19 cellular contexts compared by ENCODE assay signal in the genomic region with DNA sequence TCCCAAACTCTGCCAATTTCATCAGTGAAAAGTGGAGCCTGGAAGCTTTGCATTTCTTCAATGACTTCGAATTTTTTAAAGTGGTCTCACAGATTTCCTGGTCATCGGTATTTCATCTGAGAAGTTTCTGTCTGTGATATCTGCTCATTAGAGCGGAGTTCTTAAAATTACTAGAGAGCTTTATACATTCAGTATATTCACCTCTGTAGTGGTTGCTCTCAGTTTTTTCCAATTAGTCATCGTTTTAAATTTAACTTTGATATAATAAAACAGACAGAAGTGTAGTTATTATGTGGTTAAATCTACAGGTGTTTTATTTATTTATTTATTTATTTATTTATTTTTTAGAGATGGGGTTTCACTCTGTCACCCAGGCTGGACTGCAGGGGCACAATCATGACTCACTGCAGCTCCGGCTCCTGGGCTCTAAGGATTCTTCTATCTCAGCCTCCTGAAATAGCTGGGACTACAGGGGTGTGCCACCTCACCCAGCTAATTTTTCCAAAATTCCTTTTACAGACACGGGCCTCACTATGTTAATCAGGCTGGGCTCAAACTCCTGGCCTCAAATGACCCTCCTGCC. TPM values are rescaled to one million over a fixed set of nuclear protein-coding genes. Genes with fewer than 3 reads are reported as not detected.
A peak's percentile ranks its signal among the peaks of the same experiment; 100 is the strongest.
DNase-seq lines count a peak whose midpoint lies in the region; ATAC-seq and TF ChIP-seq lines count a peak whose summit lies in the region.
"Had no signal": no experiment of that assay in that cellular context is flagged by ENCODE, and none has a peak within 500 bp of the region (broad histone marks: within the 10 kb centered on the region; RNA-seq: fewer than 3 reads in every experiment).

No MANE protein-coding gene starts in this region.

- H3K27ac ChIP-seq in endodermal cell (ENCODE audit: low read depth, low read length) (no peak overlapping the region), aorta (ENCODE audit: low read depth in 1 of 2, low read length in 2 of 2) (peak overlapping the region in 1 of 2 donors; percentile 23)

- H3K9ac ChIP-seq in endodermal cell (ENCODE audit: extremely low read depth, low read length, poor library complexity, severe bottlenecking), result no peak overlapping the region

- H3K9me3 Mint-ChIP-seq in endodermal cell, result no peaks in the 10 kb centered on the region
- no peaks in the 10 kb centered on the region for H3K9me3 Mint-ChIP-seq in naive B cell
- H3K9me3 Mint-ChIP-seq in activated naive CD8-positive, alpha-beta T cell treated with anti-CD3 and anti-CD28 coated beads, Interleukin-2, amount 50 U/mL, for 24 hours, result no peaks in the 10 kb centered on the region
- H3K9me3 Mint-ChIP-seq: nephron; T-helper 1 cell treated with Interleukin-12 subunit alpha and Interleukin-12 subunit beta and Interleukin-4 antibody, amounts not matched to agents 30 μg/mL and 1 μg/mL, for 36 hours had no signal

- intact Hi-C loops in Right ventricle myocardium inferior (cut with DNase I), result no loop called here
- intact Hi-C loops in cardiac septum (cut with DNase I), result no loop called here
- intact Hi-C loops in aorta (cut with DNase I), result no loop called here

- H3K27ac Mint-ChIP-seq in endodermal cell (peak overlapping the region; percentile 29), naive B cell (peak overlapping the region in 4 of 6 donors; percentile 36 to 94 (median 78))
- H3K27ac Mint-ChIP-seq in activated naive CD8-positive, alpha-beta T cell treated with anti-CD3 and anti-CD28 coated beads, Interleukin-2, amount 50 U/mL, for 24 hours, result no peak overlapping the region
- H3K27ac Mint-ChIP-seq: T-helper 1 cell treated with Interleukin-12 subunit alpha and Interleukin-12 subunit beta and Interleukin-4 antibody, amounts not matched to agents 30 μg/mL and 1 μg/mL, for 36 hours had no signal

- TF ChIP-seq POLR2A in GM18505 (IDR thresholded peaks at IDR 0.05; ENCODE audit: borderline replicate concordance, extremely low read depth, insufficient read depth, insufficient read length), result no peak

- no peaks in the 10 kb centered on the region for H3K9me3 ChIP-seq in endodermal cell (ENCODE audit: control insufficient read depth, low read length)
- no peaks in the 10 kb centered on the region for H3K9me3 ChIP-seq in aorta (ENCODE audit: control insufficient read depth, low read length)

- peaks cover 2% of the 10 kb centered on the region for H3K36me3 ChIP-seq in endodermal cell (ENCODE audit: control insufficient read depth, insufficient read depth, low read length)
- H3K36me3 ChIP-seq in aorta (ENCODE audit: control insufficient read depth in 1 of 2, insufficient read depth in 2 of 2, low read length in 1 of 2), result no peaks in the 10 kb centered on the region

- peak; percentile 76 for ATAC-seq in Right ventricle myocardium inferior
- no peak for ATAC-seq in naive B cell (ENCODE audit: low read depth in 2 of 2)
- peak; percentile 40 for ATAC-seq in aorta (ENCODE audit: low FRiP score)
- no peak for ATAC-seq in activated naive CD8-positive, alpha-beta T cell treated with anti-CD3 and anti-CD28 coated beads, Interleukin-2, amount 50 U/mL, for 24 hours
- no peak for ATAC-seq in GM18505 (IDR thresholded peaks at IDR 0.05; ENCODE audit: unreplicated experiment)

- 69 to 90% methylated on average over 2 to 5 of the region's 6 CpGs for WGBS in endodermal cell (ENCODE audit: insufficient coverage in 1 of 2, insufficient read length in 1 of 2), 2 experiments
- WGBS in aorta, 2 donors, result 52 to 55% methylated on average over 6 of the region's 6 CpGs

- H3K4me3 Mint-ChIP-seq in endodermal cell (no peak overlapping the region), naive B cell (peak overlapping the region in 4 of 8 donors; percentile 51 to 82 (median 64))
- no peak overlapping the region for H3K4me3 Mint-ChIP-seq in activated naive CD8-positive, alpha-beta T cell treated with anti-CD3 and anti-CD28 coated beads, Interleukin-2, amount 50 U/mL, for 24 hours
- H3K4me3 Mint-ChIP-seq: nephron; T-helper 1 cell treated with Interleukin-12 subunit alpha and Interleukin-12 subunit beta and Interleukin-4 antibody, amounts not matched to agents 30 μg/mL and 1 μg/mL, for 36 hours had no signal

- DNase-seq in Right ventricle myocardium inferior (ENCODE audit: missing footprints), result no peak
- no peak for DNase-seq in cardiac septum (ENCODE audit: low spot score)
- DNase-seq in endodermal cell, result no peak
- DNase-seq in naive B cell, result no peak
- no peak for DNase-seq in aorta
- no peak for DNase-seq in activated T-cell treated with anti-CD3 and anti-CD28 coated beads, Interleukin-2, amount 50 U/mL, for 1 hour
- no peak for DNase-seq in activated naive CD8-positive, alpha-beta T cell treated with anti-CD3 and anti-CD28 coated beads, Interleukin-2, amount 50 U/mL, for 24 hours
- DNase-seq: activated T-cell treated with anti-CD3 and anti-CD28 coated beads for 4 hours; amniotic stem cell; Calu3; erythroblast; KG1; NCI-H1436 treated with DMSO at 0.1 percent for 48 hours; NCI-H345; retina; stimulated activated CD4-positive, alpha-beta T cell treated with anti-CD3 and anti-CD28 coated beads, Interleukin-4, amount 100 ng/mL, for 1 hour had no signal

- H3K4me3 ChIP-seq in endodermal cell (ENCODE audit: low read length) (no peak overlapping the region), aorta (ENCODE audit: low read length in 2 of 2) (no peak overlapping the region)

- no peaks in the 10 kb centered on the region for H3K4me1 ChIP-seq in endodermal cell (ENCODE audit: control insufficient read depth, insufficient read depth, low read length)
- H3K4me1 ChIP-seq in aorta (ENCODE audit: control insufficient read depth in 1 of 2, insufficient read depth in 2 of 2, low read length in 2 of 2), result peaks cover 0 to 4% of the 10 kb centered on the region in 2 donors

- TF ChIP-seq CTCF in endodermal cell (conservative IDR thresholded peaks at IDR 0.05), result no peak

- H3K27me3 ChIP-seq in endodermal cell (ENCODE audit: control insufficient read depth, insufficient read depth, low read length, poor library complexity, severe bottlenecking), result no peaks in the 10 kb centered on the region
- no peaks in the 10 kb centered on the region for H3K27me3 ChIP-seq in aorta (ENCODE audit: control insufficient read depth in 1 of 2, insufficient read depth in 2 of 2, low read length in 1 of 2)

- H3K4me1 Mint-ChIP-seq in endodermal cell, result peaks cover 19% of the 10 kb centered on the region
- peaks cover 61 to 89% (median 84%) of the 10 kb centered on the region in 3 donors for H3K4me1 Mint-ChIP-seq in naive B cell
- H3K4me1 Mint-ChIP-seq in activated naive CD8-positive, alpha-beta T cell treated with anti-CD3 and anti-CD28 coated beads, Interleukin-2, amount 50 U/mL, for 24 hours, result peaks cover 70% of the 10 kb centered on the region

- no peaks in the 10 kb centered on the region for H3K36me3 Mint-ChIP-seq in endodermal cell (ENCODE audit: low read depth)
- H3K36me3 Mint-ChIP-seq in naive B cell, result peaks cover 13% of the 10 kb centered on the region in 2 donors
- H3K36me3 Mint-ChIP-seq in activated naive CD8-positive, alpha-beta T cell treated with anti-CD3 and anti-CD28 coated beads, Interleukin-2, amount 50 U/mL, for 24 hours (ENCODE audit: low read depth), result peaks cover 14% of the 10 kb centered on the region

- H3K27me3 Mint-ChIP-seq in endodermal cell (ENCODE audit: insufficient read depth) (no peaks in the 10 kb centered on the region), naive B cell (no peaks in the 10 kb centered on the region)
- H3K27me3 Mint-ChIP-seq in activated naive CD8-positive, alpha-beta T cell treated with anti-CD3 and anti-CD28 coated beads, Interleukin-2, amount 50 U/mL, for 24 hours, result no peaks in the 10 kb centered on the region

RNA-seq across cellular contexts. Expression of a gene that starts 16.0 kb away (rescaled TPM):
- total RNA-seq in Right ventricle myocardium inferior (58.1 TPM), cardiac septum (66.2 TPM), endodermal cell (100 to 1,000 TPM in 1 of 2 donors, 10 to 100 TPM in 1; 95.0 to 106 TPM), aorta (100 to 1,000 TPM in 1 of 2 donors, 10 to 100 TPM in 1; 95.8 to 122 TPM)
- polyA plus RNA-seq in endodermal cell (2013, experiment 1 of 2), result 59.0 TPM
- 53.9 TPM for polyA plus RNA-seq in endodermal cell (2013, experiment 2 of 2)
- polyA plus RNA-seq in naive B cell (ENCODE audit: low read depth in 6 of 6) (100 to 1,000 TPM in 4 of 6 donors, 10 to 100 TPM in 2; 90.5 to 200 (median 115) TPM), aorta (10 to 100 TPM; 12.9 to 56.7 TPM)

Comparison
In these comparisons a context has a peak if more than half of its experiments do, and no peak if none do; other contexts are left out.
1. ATAC-seq: peak in Right ventricle myocardium inferior (single experiment) and aorta (single experiment); none in naive B cell (0 of 2), activated naive CD8-positive, alpha-beta T cell treated with anti-CD3 and anti-CD28 coated beads, Interleukin-2, amount 50 U/mL, for 24 hours (single experiment) and GM18505 (single experiment).